20 cellular contexts compared by ENCODE assay signal in genomic region chr1:14578156-14578555, GRCh38.
"Had no signal": no experiment of that assay in that cellular context is flagged by ENCODE, and none has a peak within 500 bp of the region (broad histone marks: within the 10 kb centered on the region; RNA-seq: fewer than 3 reads in every experiment).

No MANE protein-coding gene starts in this region.

- H3K27ac ChIP-seq: ascending aorta, left ventricle myocardium inferior, right atrium auricular region, suprapubic skin, transverse colon, WERI-Rb-1 had no signal

- DNase-seq: activated CD4-positive, alpha-beta T cell treated with anti-CD3 and anti-CD28 coated beads for 1 hour; activated CD8-positive, alpha-beta memory T cell treated with anti-CD3 and anti-CD28 coated beads for 24 hours; activated CD8-positive, alpha-beta memory T cell treated with anti-CD3 and anti-CD28 coated beads, Interleukin-2, amount 50 U/mL, for 48 hours; activated effector memory CD4-positive, alpha-beta T cell treated with Interleukin-2 at 50 U/mL for 16 hours; activated naive CD4-positive, alpha-beta T cell treated with anti-CD3 and anti-CD28 coated beads, Interleukin-2, amount 10 ng/mL, durations not matched to agents 7 days and 5 days; activated T-cell treated with anti-CD3 and anti-CD28 coated beads, Interleukin-2, amount 50 U/mL, for 48 hours; effector CD4-positive, alpha-beta T cell; foreskin melanocyte; glutamatergic neuron; hypothalamus; left ventricle myocardium inferior; mucosa of descending colon; naive B cell; stimulated activated CD4-positive, alpha-beta T cell treated with anti-CD3 and anti-CD28 coated beads, Interleukin-4, amount 100 ng/mL, for 1 hour; stimulated activated naive CD8-positive, alpha-beta T cell treated with anti-CD3 and anti-CD28 coated beads, Interleukin-15, amount 100 ng/mL, for 72 hours; transverse colon; WERI-Rb-1 had no signal

- H3K36me3 ChIP-seq: ascending aorta, left ventricle myocardium inferior, right atrium auricular region, suprapubic skin, transverse colon, WERI-Rb-1 had no signal

- H3K9me3 ChIP-seq: ascending aorta, mucosa of descending colon, suprapubic skin, transverse colon had no signal

- H3K4me1 ChIP-seq: ascending aorta, left ventricle myocardium inferior, right atrium auricular region, suprapubic skin, transverse colon had no signal

- H3K27me3 ChIP-seq: ascending aorta, right atrium auricular region, suprapubic skin, transverse colon had no signal

- H3K4me3 ChIP-seq: ascending aorta, left ventricle myocardium inferior, mucosa of descending colon, right atrium auricular region, suprapubic skin, transverse colon had no signal
